In genomic region chr5:118405650-118406061, GRCh38 we compare ENCODE assay signal across 17 cellular contexts.
DNase-seq lines count a peak whose midpoint lies in the region; ATAC-seq and TF ChIP-seq lines count a peak whose summit lies in the region.
"Had no signal": no experiment of that assay in that cellular context is flagged by ENCODE, and none has a peak within 500 bp of the region (broad histone marks: within the 10 kb centered on the region; RNA-seq: fewer than 3 reads in every experiment).

No MANE protein-coding gene starts in this region.

- H2BK120ac ChIP-seq in mesenchymal stem cell (ENCODE audit: low read depth, low read length) = no peak overlapping the region

- H4K8ac ChIP-seq in mesenchymal stem cell (ENCODE audit: low read length) = no peak overlapping the region

- no peak overlapping the region for H3K18ac ChIP-seq in mesenchymal stem cell (ENCODE audit: low read depth in 1 of 2, low read length in 2 of 2)

- ATAC-seq in GM21529 (IDR thresholded peaks at IDR 0.05; ENCODE audit: unreplicated experiment) = no peak

- H3K9me3 Mint-ChIP-seq in activated naive CD4-positive, alpha-beta T cell treated with anti-CD3 and anti-CD28 coated beads, Interleukin-2, amount 10 ng/mL, durations not matched to agents 7 days and 5 days = peaks cover 17% of the 10 kb centered on the region

- no peak overlapping the region for H3K14ac ChIP-seq in mesenchymal stem cell (ENCODE audit: low read length in 2 of 2)

- H3K4me3 ChIP-seq in mesenchymal stem cell (ENCODE audit: insufficient read depth in 1 of 2, low read depth in 1 of 2, low read length in 2 of 2) (no peak overlapping the region), lower leg skin (ENCODE audit: low read depth, poor library complexity, severe bottlenecking) (no peak overlapping the region)
- H3K4me3 ChIP-seq: testis had no signal

- intact Hi-C loops in lower leg skin (cut with DNase I; ENCODE audit: low total_unique reads) = no loop called here

- 56% methylated on average over 5 of the region's 5 CpGs for WGBS in mesenchymal stem cell
- WGBS in lower leg skin, 2 donors = 63 to 78% methylated on average over 3 to 4 of the region's 5 CpGs

- H3K4me1 ChIP-seq in mesenchymal stem cell (ENCODE audit: control insufficient read depth, insufficient read depth, low read depth, low read length) = peaks cover 5% of the 10 kb centered on the region
- H3K4me1 ChIP-seq: parathyroid adenoma, testis had no signal

- H3K27me3 ChIP-seq in mesenchymal stem cell (ENCODE audit: control insufficient read depth in 1 of 2, insufficient read depth in 1 of 2, low read length in 2 of 2) = no peaks in the 10 kb centered on the region
- H3K27me3 ChIP-seq: testis had no signal

- no peaks in the 10 kb centered on the region for H3K36me3 ChIP-seq in mesenchymal stem cell (ENCODE audit: control insufficient read depth in 1 of 2, insufficient read depth in 2 of 2, low read depth in 1 of 2, low read length in 2 of 2)

- no peak overlapping the region for H2BK12ac ChIP-seq in mesenchymal stem cell (ENCODE audit: low read length in 2 of 2)

- no peak overlapping the region for H3K27ac Mint-ChIP-seq in activated naive CD4-positive, alpha-beta T cell treated with anti-CD3 and anti-CD28 coated beads, Interleukin-2, amount 10 ng/mL, durations not matched to agents 7 days and 5 days
- H3K27ac Mint-ChIP-seq: mesothelial cell of epicardium had no signal

- H2AK5ac ChIP-seq in mesenchymal stem cell (ENCODE audit: low read length, severe bottlenecking) = no peak overlapping the region

- no peak overlapping the region for H3K27ac ChIP-seq in mesenchymal stem cell (ENCODE audit: low read length, poor library complexity, severe bottlenecking)
- H3K27ac ChIP-seq: parathyroid adenoma, testis had no signal

- H2BK5ac ChIP-seq in mesenchymal stem cell (ENCODE audit: low read depth, low read length, poor library complexity, severe bottlenecking) = no peak overlapping the region

- no peak overlapping the region for H3K23ac ChIP-seq in mesenchymal stem cell (ENCODE audit: low read length in 2 of 2)

- no peak for TF ChIP-seq CTCF in lower leg skin (IDR thresholded peaks at IDR 0.05)

- peaks cover 14% of the 10 kb centered on the region for H3K9me3 ChIP-seq in mesenchymal stem cell (ENCODE audit: control insufficient read depth, low read length)
- H3K9me3 ChIP-seq: testis had no signal

- peak; percentile 76 for DNase-seq in COR-L47 (lab: John Stamatoyannopoulos, UW)
- DNase-seq in HT1080 (ENCODE audit: low read depth) = peak; percentile 25
- DNase-seq in astrocyte of the hippocampus (ENCODE audit: low read depth, low spot score) = peak; percentile 2
- peak; percentile 1 for DNase-seq in mesenchymal stem cell
- DNase-seq in activated naive CD4-positive, alpha-beta T cell treated with anti-CD3 and anti-CD28 coated beads, Interleukin-2, amount 10 ng/mL, durations not matched to agents 7 days and 5 days = no peak
- DNase-seq in NCI-H1048 (lab: John Stamatoyannopoulos, UW) = no peak
- DNase-seq in lower leg skin (ENCODE audit: low spot score in 2 of 2) = no peak
- DNase-seq: activated CD4-positive, CD25-positive, alpha-beta regulatory T cell; activated CD8-positive, alpha-beta memory T cell treated with anti-CD3 and anti-CD28 coated beads, Interleukin-2, amount 50 U/mL, for 4 hours; activated naive CD4-positive, alpha-beta T cell treated with anti-CD3 and anti-CD28 coated beads, Interleukin-2, amount 50 U/mL, for 16 hours; DMS153; effector CD4-positive, alpha-beta T cell; NCI-H226; testis had no signal

- peak overlapping the region; percentile 15 for H4K91ac ChIP-seq in mesenchymal stem cell (ENCODE audit: low read length)

- CTCF ChIA-PET in activated naive CD4-positive, alpha-beta T cell treated with anti-CD3 and anti-CD28 coated beads, Interleukin-2, amount 10 ng/mL, durations not matched to agents 7 days and 5 days (lab: Charles Lee) = no interaction called here

- H3K9ac ChIP-seq in mesenchymal stem cell (ENCODE audit: low read length) = no peak overlapping the region
- H3K9ac ChIP-seq: parathyroid adenoma had no signal

- no peaks in the 10 kb centered on the region for H3K79me1 ChIP-seq in mesenchymal stem cell (replicated peaks; ENCODE audit: low read length, poor library complexity, severe bottlenecking)

- H3K4me1 Mint-ChIP-seq in activated naive CD4-positive, alpha-beta T cell treated with anti-CD3 and anti-CD28 coated beads, Interleukin-2, amount 10 ng/mL, durations not matched to agents 7 days and 5 days = no peaks in the 10 kb centered on the region
- H3K4me1 Mint-ChIP-seq: mesothelial cell of epicardium had no signal

- no peaks in the 10 kb centered on the region for H3K27me3 Mint-ChIP-seq in activated naive CD4-positive, alpha-beta T cell treated with anti-CD3 and anti-CD28 coated beads, Interleukin-2, amount 10 ng/mL, durations not matched to agents 7 days and 5 days

- no peak overlapping the region for H3K4me3 Mint-ChIP-seq in activated naive CD4-positive, alpha-beta T cell treated with anti-CD3 and anti-CD28 coated beads, Interleukin-2, amount 10 ng/mL, durations not matched to agents 7 days and 5 days
- H3K4me3 Mint-ChIP-seq: mesothelial cell of epicardium had no signal

- no peak overlapping the region for H2AFZ ChIP-seq in mesenchymal stem cell (ENCODE audit: low read depth, low read length)
- H2AFZ ChIP-seq: parathyroid adenoma had no signal

- H3K4me2 ChIP-seq in mesenchymal stem cell (ENCODE audit: low read length, poor library complexity, severe bottlenecking) = no peak overlapping the region

- TF ChIP-seq POLR2A in lower leg skin (IDR thresholded peaks at IDR 0.05) = no peak

- H2BK15ac ChIP-seq in mesenchymal stem cell (ENCODE audit: low read depth, poor library complexity, severe bottlenecking) = no peak overlapping the region

- no peaks in the 10 kb centered on the region for H3K36me3 Mint-ChIP-seq in activated naive CD4-positive, alpha-beta T cell treated with anti-CD3 and anti-CD28 coated beads, Interleukin-2, amount 10 ng/mL, durations not matched to agents 7 days and 5 days
- H3K36me3 Mint-ChIP-seq: mesothelial cell of epicardium had no signal

- no peak overlapping the region for H3K4ac ChIP-seq in mesenchymal stem cell (ENCODE audit: low read depth in 1 of 2, low read length in 2 of 2)

Comparison
In these comparisons a context has a peak if more than half of its experiments do, and no peak if none do; other contexts are left out.
1. DNase-seq: peak in COR-L47 (single experiment), HT1080 (single experiment), astrocyte of the hippocampus (single experiment) and mesenchymal stem cell (single experiment); none in activated naive CD4-positive, alpha-beta T cell treated with anti-CD3 and anti-CD28 coated beads, Interleukin-2, amount 10 ng/mL, durations not matched to agents 7 days and 5 days (single experiment), NCI-H1048 (single experiment) and lower leg skin (0 of 2).